26 cellular contexts compared by ENCODE assay signal in genomic region chr9:22855956-22856355, GRCh38.
"Had no signal": no experiment of that assay in that cellular context is flagged by ENCODE, and none has a peak within 500 bp of the region (broad histone marks: within the 10 kb centered on the region; RNA-seq: fewer than 3 reads in every experiment).

No MANE protein-coding gene starts in this region.

- ATAC-seq: activated CD8-positive, alpha-beta T cell treated with anti-CD3 and anti-CD28 coated beads, Interleukin-2, amount 10 ng/mL, durations not matched to agents 7 days and 5 days; Right ventricle myocardium inferior; SK-N-SH treated with all-trans-retinoic acid at 6 μM for 48 hours; T-cell; T-helper 17 cell had no signal

- DNase-seq: activated CD4-positive, alpha-beta T cell treated with anti-CD3 and anti-CD28 coated beads, Interleukin-2, amount 10 ng/mL, durations not matched to agents 24 days and 14 days; activated CD4-positive, alpha-beta T cell treated with anti-CD3 and anti-CD28 coated beads, Interleukin-2, amount 50 U/mL, for 4 hours; activated CD8-positive, alpha-beta T cell treated with anti-CD3 and anti-CD28 coated beads, Interleukin-2, amount 10 ng/mL, durations not matched to agents 7 days and 5 days; activated gamma-delta T cell; activated naive CD4-positive, alpha-beta T cell treated with Interleukin-2 at 50 U/mL for 16 hours; activated naive CD8-positive, alpha-beta T cell treated with anti-CD3 and anti-CD28 coated beads, Interleukin-2, amount 10 ng/mL, durations not matched to agents 7 days and 5 days; activated T-cell treated with anti-CD3 and anti-CD28 coated beads, Interleukin-2, amount 50 U/mL, for 24 hours; amygdala; Karpas-422; NCI-H1048; NCI-H1105 treated with DMSO at 0.1 percent for 48 hours; NCI-H1436; NCI-H1694; NCI-H1930; NCI-H2081 treated with DMSO at 0.1 percent for 48 hours; NCI-H226; NCI-H446 treated with DMSO at 0.1 percent for 48 hours; NCI-H524; PC-9; SIG-M5; T-cell; T-helper 17 cell; T-helper 9 cell; WERI-Rb-1 had no signal
